Comparison of ENCODE assay signal across 1 cellular context in genomic region chr1:31723828-31724359, GRCh38.
TF ChIP-seq lines count a peak whose summit lies in the region.

No MANE protein-coding gene starts in this region.

TF ChIP-seq in HepG2, 621 proteins besides CTCF, POLR2A, EP300 and RAD21 (continued from another document and continues in another):
- TF ChIP-seq ZNF687 (CRISPR knock-in tag; IDR thresholded peaks at IDR 0.05): no peak
- TF ChIP-seq ZNF572 (CRISPR knock-in tag; IDR thresholded peaks at IDR 0.05): no peak
- TF ChIP-seq SAP130 (CRISPR knock-in tag; IDR thresholded peaks at IDR 0.05; ENCODE audit: low read depth): peak; percentile 60
- no peak for TF ChIP-seq ZNF788 (CRISPR knock-in tag; IDR thresholded peaks at IDR 0.05; ENCODE audit: borderline replicate concordance)
- 0 out of 2 replicates have a peak, but pooled peaks have one; percentile 11 for TF ChIP-seq ARID5B (CRISPR knock-in tag; IDR thresholded peaks at IDR 0.05)
- TF ChIP-seq KDM5B (CRISPR knock-in tag; IDR thresholded peaks at IDR 0.05; ENCODE audit: borderline replicate concordance): no peak
- TF ChIP-seq ZBTB2 (CRISPR knock-in tag; IDR thresholded peaks at IDR 0.05; ENCODE audit: low read depth): no peak
- TF ChIP-seq KMT2A (CRISPR knock-in tag; IDR thresholded peaks at IDR 0.05): no peak
- no peak for TF ChIP-seq CREB3 (CRISPR knock-in tag; IDR thresholded peaks at IDR 0.05)
- TF ChIP-seq KDM5A (IDR thresholded peaks at IDR 0.05; ENCODE audit: borderline replicate concordance, low read length): no peak
- no peak for TF ChIP-seq ASH2L (IDR thresholded peaks at IDR 0.05; ENCODE audit: insufficient read length, low read depth, low read length)
- peak; percentile 73 for TF ChIP-seq ELF3 (CRISPR knock-in tag; IDR thresholded peaks at IDR 0.05)
- TF ChIP-seq ZSCAN22 (CRISPR knock-in tag; IDR thresholded peaks at IDR 0.05): no peak
- TF ChIP-seq ZNF33A (CRISPR knock-in tag; IDR thresholded peaks at IDR 0.05; ENCODE audit: borderline replicate concordance): no peak
- TF ChIP-seq IKZF1 (IDR thresholded peaks at IDR 0.05): no peak
- no peak for TF ChIP-seq DR1 (CRISPR knock-in tag; IDR thresholded peaks at IDR 0.05)
- TF ChIP-seq ZBTB3 (CRISPR knock-in tag; IDR thresholded peaks at IDR 0.05; ENCODE audit: borderline replicate concordance, low read depth): no peak
- TF ChIP-seq PRDM15 (CRISPR knock-in tag; IDR thresholded peaks at IDR 0.05): peak; percentile 50; the same call in 1 of the 2 replicates
- TF ChIP-seq ZNF160 (CRISPR knock-in tag; IDR thresholded peaks at IDR 0.05): peak; percentile 58; the same call in 1 of the 2 replicates
- peak; percentile 43; the same call in 1 of the 2 replicates for TF ChIP-seq MXD3 (CRISPR knock-in tag; IDR thresholded peaks at IDR 0.05)
- TF ChIP-seq ZNF703 (CRISPR knock-in tag; IDR thresholded peaks at IDR 0.05; ENCODE audit: borderline replicate concordance): no peak
- TF ChIP-seq ZNF430 (CRISPR knock-in tag; IDR thresholded peaks at IDR 0.05): peak; percentile 70; the same call in 1 of the 2 replicates
- no peak for TF ChIP-seq ZSCAN5A (CRISPR knock-in tag; IDR thresholded peaks at IDR 0.05; ENCODE audit: borderline replicate concordance)
- no peak for TF ChIP-seq ZNF34 (CRISPR knock-in tag; IDR thresholded peaks at IDR 0.05; ENCODE audit: borderline replicate concordance)
- TF ChIP-seq ZNF660 (CRISPR knock-in tag; IDR thresholded peaks at IDR 0.05; ENCODE audit: borderline replicate concordance, low read depth): no peak
- TF ChIP-seq ZC3H4 (CRISPR knock-in tag; IDR thresholded peaks at IDR 0.05; ENCODE audit: borderline replicate concordance): no peak
- TF ChIP-seq SOX13 (IDR thresholded peaks at IDR 0.05): no peak
- TF ChIP-seq SOX13 (CRISPR knock-in tag; conservative IDR thresholded peaks at IDR 0.05 in 1 of 2, IDR thresholded peaks at IDR 0.05 in 1 of 2): 0 out of 4 replicates have a peak, but pooled peaks of 1 of the 2 experiments have one; percentile 10
- no peak for TF ChIP-seq ELF1 (CRISPR knock-in tag; IDR thresholded peaks at IDR 0.05)
- TF ChIP-seq GRHL1 (CRISPR knock-in tag; conservative IDR thresholded peaks at IDR 0.05): no peak
- no peak for TF ChIP-seq NFE2L1 (CRISPR knock-in tag; IDR thresholded peaks at IDR 0.05; ENCODE audit: borderline replicate concordance)
- no peak for TF ChIP-seq ZSCAN21 (CRISPR knock-in tag; IDR thresholded peaks at IDR 0.05; ENCODE audit: borderline replicate concordance)
- TF ChIP-seq RFX5 (IDR thresholded peaks at IDR 0.05; ENCODE audit: low read depth, low read length): no peak
- no peak for TF ChIP-seq SUZ12 (IDR thresholded peaks at IDR 0.05; ENCODE audit: low read depth, low read length)
- no peak; the same call in 1 of the 2 replicates for TF ChIP-seq HCFC1 (IDR thresholded peaks at IDR 0.05; ENCODE audit: low read depth, low read length)
- TF ChIP-seq TMF1 (CRISPR knock-in tag; IDR thresholded peaks at IDR 0.05; ENCODE audit: low read depth): peak; percentile 82
- TF ChIP-seq ZNF20 (CRISPR knock-in tag; IDR thresholded peaks at IDR 0.05): no peak
- TF ChIP-seq GZF1 (CRISPR knock-in tag; IDR thresholded peaks at IDR 0.05): no peak
- peak; percentile 66 for TF ChIP-seq MED13 (CRISPR knock-in tag; IDR thresholded peaks at IDR 0.05)
- TF ChIP-seq ETV5 (CRISPR knock-in tag; IDR thresholded peaks at IDR 0.05; ENCODE audit: borderline replicate concordance): peak; percentile 30; the same call in 1 of the 2 replicates
- no peak for TF ChIP-seq ZNF530 (CRISPR knock-in tag; IDR thresholded peaks at IDR 0.05; ENCODE audit: low read depth)
- TF ChIP-seq FOSL2 (CRISPR knock-in tag; IDR thresholded peaks at IDR 0.05): peak; percentile 64; the same call in 1 of the 2 replicates
- TF ChIP-seq ZNF205 (CRISPR knock-in tag; IDR thresholded peaks at IDR 0.05): 0 out of 2 replicates have a peak, but pooled peaks have one; percentile 66
